Comparison of ENCODE assay signal across 21 cellular contexts in genomic region chrX:14883826-14884225, GRCh38. TPM values are rescaled to one million over a fixed set of nuclear protein-coding genes. Genes with fewer than 3 reads are reported as not detected.
DNase-seq lines count a peak whose midpoint lies in the region; ATAC-seq, FAIRE-seq and TF ChIP-seq lines count a peak whose summit lies in the region.
"Had no signal": no experiment of that assay in that cellular context is flagged by ENCODE, and none has a peak within 500 bp of the region (broad histone marks: within the 10 kb centered on the region; RNA-seq: fewer than 3 reads in every experiment).

No MANE protein-coding gene starts in this region.

- peak; percentile 81 for FAIRE-seq in astrocyte (lab: Jason Lieb, UNC)
- FAIRE-seq: H54 had no signal

- no peak for TF ChIP-seq EP300 in esophagus muscularis mucosa (IDR thresholded peaks at IDR 0.05)

- H3K27ac ChIP-seq in astrocyte (ENCODE audit: low read depth, low read length) (no peak overlapping the region), esophagus muscularis mucosa (replicated peaks in 1 of 4) (no peak overlapping the region)
- H3K27ac ChIP-seq: HL-60, KMS-11 had no signal

- no peak for TF ChIP-seq POLR2A in esophagus muscularis mucosa (IDR thresholded peaks at IDR 0.05; ENCODE audit: low read depth)

- peak overlapping the region; percentile 30 for H3K4me3 Mint-ChIP-seq in activated CD4-positive, alpha-beta T cell treated with anti-CD3 and anti-CD28 coated beads, Interleukin-2, amount 10 ng/mL, durations not matched to agents 24 days and 14 days
- peak overlapping the region; percentile 80 for H3K4me3 Mint-ChIP-seq in natural killer cell treated with Interleukin-12 subunit alpha and Interleukin-12 subunit beta and Interleukin-15 and Interleukin-18, amount 100 ng/mL, for 72 hours
- H3K4me3 Mint-ChIP-seq in natural killer cell = no peak overlapping the region
- H3K4me3 Mint-ChIP-seq in astrocyte (ENCODE audit: unreplicated experiment) = no peak overlapping the region
- H3K4me3 Mint-ChIP-seq: B cell had no signal

- H3K27ac Mint-ChIP-seq in activated CD4-positive, alpha-beta T cell treated with anti-CD3 and anti-CD28 coated beads, Interleukin-2, amount 10 ng/mL, durations not matched to agents 24 days and 14 days = peak overlapping the region; percentile 80
- H3K27ac Mint-ChIP-seq in natural killer cell treated with Interleukin-12 subunit alpha and Interleukin-12 subunit beta and Interleukin-15 and Interleukin-18, amount 100 ng/mL, for 72 hours = peak overlapping the region; percentile 91 to 92
- H3K27ac Mint-ChIP-seq in natural killer cell = no peak overlapping the region
- no peak overlapping the region for H3K27ac Mint-ChIP-seq in astrocyte (ENCODE audit: unreplicated experiment)
- H3K27ac Mint-ChIP-seq: B cell had no signal

- H3K9me3 ChIP-seq in astrocyte (ENCODE audit: insufficient read depth, low read depth, low read length) (no peaks in the 10 kb centered on the region), esophagus muscularis mucosa (no peaks in the 10 kb centered on the region)

- H3K4me2 ChIP-seq in astrocyte (ENCODE audit: low read length) = no peak overlapping the region
- H3K4me2 ChIP-seq: KMS-11 had no signal

- peaks cover 13% of the 10 kb centered on the region for H3K36me3 Mint-ChIP-seq in activated CD4-positive, alpha-beta T cell treated with anti-CD3 and anti-CD28 coated beads, Interleukin-2, amount 10 ng/mL, durations not matched to agents 24 days and 14 days (ENCODE audit: low read depth)
- H3K36me3 Mint-ChIP-seq in natural killer cell treated with Interleukin-12 subunit alpha and Interleukin-12 subunit beta and Interleukin-15 and Interleukin-18, amount 100 ng/mL, for 72 hours = no peaks in the 10 kb centered on the region
- H3K36me3 Mint-ChIP-seq in natural killer cell (no peaks in the 10 kb centered on the region), astrocyte (ENCODE audit: low read depth, unreplicated experiment) (peaks cover 2% of the 10 kb centered on the region)

- intact Hi-C loops in activated CD4-positive, alpha-beta T cell treated with anti-CD3 and anti-CD28 coated beads, Interleukin-2, amount 10 ng/mL, durations not matched to agents 24 days and 14 days (cut with micrococcal nuclease) = loop anchor here (1.0 to 5.0 kb wide), 2 partner anchors 15 to 273 kb away; no protein-coding TSS in a partner anchor
- intact Hi-C loops in natural killer cell (cut with micrococcal nuclease) (no loop called here), esophagus muscularis mucosa (cut with DNase I) (no loop called here), sciatic nerve (cut with DNase I) (no loop called here)

- H3K4me3 ChIP-seq in astrocyte (ENCODE audit: insufficient read depth, low read depth, low read length) (no peak overlapping the region), esophagus muscularis mucosa (no peak overlapping the region)

- H4K20me1 ChIP-seq in astrocyte (ENCODE audit: insufficient read depth, low read length) = no peaks in the 10 kb centered on the region

- no peaks in the 10 kb centered on the region for H3K27me3 Mint-ChIP-seq in activated CD4-positive, alpha-beta T cell treated with anti-CD3 and anti-CD28 coated beads, Interleukin-2, amount 10 ng/mL, durations not matched to agents 24 days and 14 days
- H3K27me3 Mint-ChIP-seq in natural killer cell treated with Interleukin-12 subunit alpha and Interleukin-12 subunit beta and Interleukin-15 and Interleukin-18, amount 100 ng/mL, for 72 hours = no peaks in the 10 kb centered on the region
- no peaks in the 10 kb centered on the region for H3K27me3 Mint-ChIP-seq in natural killer cell (ENCODE audit: low read depth in 2 of 2)
- no peaks in the 10 kb centered on the region for H3K27me3 Mint-ChIP-seq in astrocyte (ENCODE audit: low read depth, unreplicated experiment)
- H3K27me3 Mint-ChIP-seq: B cell had no signal

- no peak overlapping the region for H3K9ac ChIP-seq in astrocyte (ENCODE audit: low read length)
- H3K9ac ChIP-seq: KMS-11 had no signal

- H3K4me1 ChIP-seq in astrocyte (ENCODE audit: insufficient read depth, low read length) (no peaks in the 10 kb centered on the region), esophagus muscularis mucosa (no peaks in the 10 kb centered on the region)

- H3K79me2 ChIP-seq in astrocyte (ENCODE audit: insufficient read depth, low read length) = peaks cover 3% of the 10 kb centered on the region

- H3K4me1 Mint-ChIP-seq in activated CD4-positive, alpha-beta T cell treated with anti-CD3 and anti-CD28 coated beads, Interleukin-2, amount 10 ng/mL, durations not matched to agents 24 days and 14 days = peaks cover 16% of the 10 kb centered on the region
- peaks cover 23 to 25% of the 10 kb centered on the region in 2 donors for H3K4me1 Mint-ChIP-seq in natural killer cell treated with Interleukin-12 subunit alpha and Interleukin-12 subunit beta and Interleukin-15 and Interleukin-18, amount 100 ng/mL, for 72 hours (ENCODE audit: low read depth in 2 of 2)
- H3K4me1 Mint-ChIP-seq in natural killer cell (peaks cover 0 to 5% of the 10 kb centered on the region in 2 donors), astrocyte (ENCODE audit: low read depth, unreplicated experiment) (peaks cover 4% of the 10 kb centered on the region)

- no peak overlapping the region for H2AFZ ChIP-seq in astrocyte (ENCODE audit: low read depth, low read length)

- TF ChIP-seq CTCF in natural killer cell (IDR thresholded peaks at IDR 0.05) (no peak), astrocyte (IDR thresholded peaks at IDR 0.05; ENCODE audit: insufficient read depth, low read depth, low read length) (no peak), esophagus muscularis mucosa (IDR thresholded peaks at IDR 0.05) (no peak)

- H3K36me3 ChIP-seq in astrocyte (ENCODE audit: insufficient read depth, low read length) = no peaks in the 10 kb centered on the region
- no peaks in the 10 kb centered on the region for H3K36me3 ChIP-seq in esophagus muscularis mucosa

- H3K9me3 Mint-ChIP-seq in activated CD4-positive, alpha-beta T cell treated with anti-CD3 and anti-CD28 coated beads, Interleukin-2, amount 10 ng/mL, durations not matched to agents 24 days and 14 days = no peaks in the 10 kb centered on the region
- H3K9me3 Mint-ChIP-seq in natural killer cell treated with Interleukin-12 subunit alpha and Interleukin-12 subunit beta and Interleukin-15 and Interleukin-18, amount 100 ng/mL, for 72 hours = peaks cover 3% of the 10 kb centered on the region
- H3K9me3 Mint-ChIP-seq in natural killer cell (no peaks in the 10 kb centered on the region), astrocyte (ENCODE audit: unreplicated experiment) (no peaks in the 10 kb centered on the region)

- DNase-seq in activated CD4-positive, alpha-beta T cell treated with anti-CD3 and anti-CD28 coated beads, Interleukin-2, amount 10 ng/mL, durations not matched to agents 24 days and 14 days = no peak
- DNase-seq in activated CD4-positive, alpha-beta T cell treated with anti-CD3 and anti-CD28 coated beads for 4 hours = no peak
- no peak for DNase-seq in natural killer cell treated with Interleukin-12 subunit alpha and Interleukin-12 subunit beta and Interleukin-15 and Interleukin-18, amount 100 ng/mL, for 72 hours (ENCODE audit: low spot score)
- no peak for DNase-seq in natural killer cell
- no peak for DNase-seq in astrocyte (ENCODE audit: low read depth)
- no peak for DNase-seq in esophagus muscularis mucosa (ENCODE audit: extremely low spot score)
- DNase-seq in HK-2 (ENCODE audit: unreplicated experiment) = no peak
- DNase-seq in sciatic nerve (ENCODE audit: low spot score) = no peak
- DNase-seq: 8988T, COR-L47, DMS 273 treated with DMSO at 0.1 percent for 48 hours, DND-41, NCI-H1417 treated with DMSO at 0.1 percent for 48 hours, NCI-H187 treated with DMSO at 0.1 percent for 48 hours, NCI-H226, NCI-H524, NCI-H82 had no signal

- H3K27me3 ChIP-seq in astrocyte (ENCODE audit: insufficient read depth, low read length) (no peaks in the 10 kb centered on the region), esophagus muscularis mucosa (no peaks in the 10 kb centered on the region)

- ATAC-seq in natural killer cell treated with Interleukin-12 subunit alpha and Interleukin-12 subunit beta and Interleukin-15 and Interleukin-18, amount 100 ng/mL, for 72 hours = no peak
- ATAC-seq in natural killer cell = no peak
- ATAC-seq in sciatic nerve = no peak

RNA-seq across cellular contexts. Expression of gene MOSPD2, which starts 10.6 kb away (rescaled TPM):
- 15.3 and 16.0 TPM in 2 replicates for total RNA-seq in activated CD4-positive, alpha-beta T cell treated with anti-CD3 and anti-CD28 coated beads, Interleukin-2, amount 10 ng/mL, durations not matched to agents 24 days and 14 days
- 10 to 100 TPM; 12.8 to 30.4 TPM for total RNA-seq in natural killer cell treated with Interleukin-12 subunit alpha and Interleukin-12 subunit beta and Interleukin-15 and Interleukin-18, amount 100 ng/mL, for 72 hours
- total RNA-seq in natural killer cell (10 to 100 TPM; 10.5 to 18.0 (median 11.2) TPM), astrocyte (13.9 and 14.6 TPM in 2 replicates), esophagus muscularis mucosa (10 to 100 TPM in 3 of 4 donors, 1 to 10 TPM in 1; 9.4 to 15.4 (median 10.4) TPM), sciatic nerve (39.5 TPM)

RNA-seq across cellular contexts. Expression of gene FANCB, which starts 11.0 kb away (rescaled TPM):
- total RNA-seq in activated CD4-positive, alpha-beta T cell treated with anti-CD3 and anti-CD28 coated beads, Interleukin-2, amount 10 ng/mL, durations not matched to agents 24 days and 14 days = 18.9 TPM in 2 replicates
- total RNA-seq in natural killer cell treated with Interleukin-12 subunit alpha and Interleukin-12 subunit beta and Interleukin-15 and Interleukin-18, amount 100 ng/mL, for 72 hours = 10 to 100 TPM; 10.0 to 19.1 TPM
- total RNA-seq in natural killer cell (1 to 10 TPM; 6.0 to 9.3 (median 7.8) TPM), astrocyte (1.9 and 2.8 TPM in 2 replicates), esophagus muscularis mucosa (1 to 10 TPM in 1 of 4 donors, under 1 TPM in 3; 0.33 to 1.3 (median 0.85) TPM), sciatic nerve (6.8 TPM)

Comparison
In these comparisons a context has a peak if more than half of its experiments do, and no peak if none do; other contexts are left out.
1. H3K27ac Mint-ChIP-seq: peak in activated CD4-positive, alpha-beta T cell treated with anti-CD3 and anti-CD28 coated beads, Interleukin-2, amount 10 ng/mL, durations not matched to agents 24 days and 14 days (single experiment) and natural killer cell treated with Interleukin-12 subunit alpha and Interleukin-12 subunit beta and Interleukin-15 and Interleukin-18, amount 100 ng/mL, for 72 hours (2 of 2); none in natural killer cell (0 of 2) and astrocyte (single experiment).
2. H3K4me3 Mint-ChIP-seq: peak in activated CD4-positive, alpha-beta T cell treated with anti-CD3 and anti-CD28 coated beads, Interleukin-2, amount 10 ng/mL, durations not matched to agents 24 days and 14 days (single experiment) and natural killer cell treated with Interleukin-12 subunit alpha and Interleukin-12 subunit beta and Interleukin-15 and Interleukin-18, amount 100 ng/mL, for 72 hours (single experiment); none in natural killer cell (single experiment) and astrocyte (single experiment).